ENCODE assay signal across 8 cellular contexts in the genomic region with DNA sequence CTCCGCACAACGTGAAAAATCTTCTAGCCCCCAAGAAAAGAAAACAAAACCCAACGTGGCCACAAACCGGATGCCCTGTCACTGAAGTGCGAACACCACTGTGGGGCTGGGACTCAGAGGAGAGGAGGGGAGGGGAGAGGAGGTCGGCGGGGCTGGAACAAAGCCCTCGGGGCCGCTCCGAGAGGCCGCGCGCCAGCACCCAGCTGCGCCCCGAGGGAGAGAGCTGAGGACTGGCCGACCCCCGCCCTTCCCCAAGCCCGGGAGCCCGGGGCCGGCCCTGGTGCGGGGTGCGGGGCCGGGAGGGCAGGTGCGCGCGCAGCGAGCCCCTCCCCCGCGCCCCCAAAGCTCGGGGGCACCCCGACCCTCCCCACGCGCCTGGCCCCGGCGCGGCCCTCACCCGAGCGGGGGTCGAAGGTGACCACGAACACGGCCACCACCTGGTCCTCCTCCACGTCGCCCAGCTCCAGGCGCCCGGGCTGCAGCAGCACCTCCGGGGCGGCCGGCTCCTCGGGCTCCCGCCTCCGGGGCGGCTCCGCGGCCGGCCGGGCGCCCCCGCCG. TPM values are rescaled to one million over a fixed set of nuclear protein-coding genes. Genes with fewer than 3 reads are reported as not detected.
DNase-seq lines count a peak whose midpoint lies in the region; ATAC-seq and TF ChIP-seq lines count a peak whose summit lies in the region.

No MANE protein-coding gene starts in this region.

- peak; percentile 85 for DNase-seq in activated naive CD4-positive, alpha-beta T cell treated with anti-CD3 and anti-CD28 coated beads, Interleukin-2, amount 10 ng/mL, durations not matched to agents 7 days and 5 days
- DNase-seq in heart right ventricle: peak; percentile 45 to 46
- DNase-seq in aorta: peak; percentile 66 to 78

- H3K36me3 Mint-ChIP-seq in activated naive CD4-positive, alpha-beta T cell treated with anti-CD3 and anti-CD28 coated beads, Interleukin-2, amount 10 ng/mL, durations not matched to agents 7 days and 5 days: peaks cover 6% of the 10 kb centered on the region

- H3K4me3 Mint-ChIP-seq in activated naive CD4-positive, alpha-beta T cell treated with anti-CD3 and anti-CD28 coated beads, Interleukin-2, amount 10 ng/mL, durations not matched to agents 7 days and 5 days: peak overlapping the region; percentile 76

- no peak for TF ChIP-seq CTCF in heart right ventricle (IDR thresholded peaks at IDR 0.05)

- no peaks in the 10 kb centered on the region for H3K9me3 ChIP-seq in BLaER1 treated with 17β-estradiol and CSF1 and Interleukin-3, amounts not matched to agents 10 nM and 100 nM (replicated peaks in 1 of 11)
- no peaks in the 10 kb centered on the region for H3K9me3 ChIP-seq in heart right ventricle
- no peaks in the 10 kb centered on the region for H3K9me3 ChIP-seq in aorta (ENCODE audit: control insufficient read depth, low read length)

- intact Hi-C loops in heart right ventricle (cut with DNase I): loop anchor here in 2 of 10 donors (5.0 kb wide), 2 partner anchors 36 to 49 kb away; partner anchors contain the start of gene SSBP1 (in 2 of the 2)
- intact Hi-C loops in aorta (cut with DNase I): loop anchor here (2.0 to 5.0 kb wide), 3 partner anchors 36 to 44 kb away; partner anchors contain the start of gene SSBP1 (in 2 of the 2)

- TF ChIP-seq POLR2A in Raji (IDR thresholded peaks at IDR 0.05; ENCODE audit: insufficient read depth, low read depth, low read length): 0 out of 2 replicates have a peak, but pooled peaks have one; percentile 27

- 0 to 1% methylated on average over 15 to 59 of the region's 59 CpGs for WGBS in heart right ventricle, 2 donors
- 0% methylated on average over 37 to 59 of the region's 59 CpGs for WGBS in aorta, 2 donors

- no peaks in the 10 kb centered on the region for H3K9me3 Mint-ChIP-seq in activated naive CD4-positive, alpha-beta T cell treated with anti-CD3 and anti-CD28 coated beads, Interleukin-2, amount 10 ng/mL, durations not matched to agents 7 days and 5 days

- H3K27ac Mint-ChIP-seq in activated naive CD4-positive, alpha-beta T cell treated with anti-CD3 and anti-CD28 coated beads, Interleukin-2, amount 10 ng/mL, durations not matched to agents 7 days and 5 days: peak overlapping the region; percentile 73

- CTCF ChIA-PET in activated naive CD4-positive, alpha-beta T cell treated with anti-CD3 and anti-CD28 coated beads, Interleukin-2, amount 10 ng/mL, durations not matched to agents 7 days and 5 days (lab: Charles Lee): interaction anchor here (1.6 to 3.7 kb wide), 3 partner anchors 34 to 47 kb away, joined by 3 to 17 read pairs (median 15); partner anchors contain the start of gene SSBP1

- peaks cover 50 to 57% (median 55%) of the 10 kb centered on the region in 10 experiments for H3K4me1 ChIP-seq in BLaER1 treated with 17β-estradiol and CSF1 and Interleukin-3, amounts not matched to agents 10 nM and 100 nM
- peaks cover 0 to 49% (median 32%) of the 10 kb centered on the region in 9 donors for H3K4me1 ChIP-seq in heart right ventricle
- H3K4me1 ChIP-seq in rectal smooth muscle tissue (ENCODE audit: control insufficient read depth, insufficient read depth, low read length): peaks cover 3% of the 10 kb centered on the region
- H3K4me1 ChIP-seq in aorta (ENCODE audit: control insufficient read depth in 1 of 2, insufficient read depth in 2 of 2, low read length in 2 of 2): peaks cover 3 to 10% of the 10 kb centered on the region in 2 donors

- peaks cover 17% of the 10 kb centered on the region for H3K27me3 Mint-ChIP-seq in activated naive CD4-positive, alpha-beta T cell treated with anti-CD3 and anti-CD28 coated beads, Interleukin-2, amount 10 ng/mL, durations not matched to agents 7 days and 5 days

- no peaks in the 10 kb centered on the region for H3K36me3 ChIP-seq in BLaER1 treated with 17β-estradiol and CSF1 and Interleukin-3, amounts not matched to agents 10 nM and 100 nM
- H3K36me3 ChIP-seq in heart right ventricle: no peaks in the 10 kb centered on the region
- no peaks in the 10 kb centered on the region for H3K36me3 ChIP-seq in rectal smooth muscle tissue (ENCODE audit: control insufficient read depth, insufficient read depth, low read length)
- no peaks in the 10 kb centered on the region for H3K36me3 ChIP-seq in aorta (ENCODE audit: control insufficient read depth in 1 of 2, insufficient read depth in 2 of 2, low read length in 1 of 2)

- peak overlapping the region; percentile 55 to 87 (median 80); a peak in 21 of 22 replicates for H3K27ac ChIP-seq in BLaER1 treated with 17β-estradiol and CSF1 and Interleukin-3, amounts not matched to agents 10 nM and 100 nM
- H3K27ac ChIP-seq in heart right ventricle (peak overlapping the region; percentile 71 to 91 (median 86)), rectal smooth muscle tissue (ENCODE audit: low read depth, low read length) (peak overlapping the region; percentile 57), aorta (ENCODE audit: low read depth in 1 of 2, low read length in 2 of 2) (peak overlapping the region; percentile 23 to 95)

- H4K20me1 ChIP-seq in BLaER1 treated with 17β-estradiol and CSF1 and Interleukin-3, amounts not matched to agents 10 nM and 100 nM: peaks cover 19 to 41% (median 29%) of the 10 kb centered on the region in 11 experiments; a peak in 18 of 22 replicates

- ATAC-seq in GM19043 (IDR thresholded peaks at IDR 0.05; ENCODE audit: low read depth, unreplicated experiment) (peak; percentile 68), HG03196 (IDR thresholded peaks at IDR 0.05; ENCODE audit: unreplicated experiment) (peak; percentile 82), heart right ventricle (peak; percentile 53 to 84 (median 71)), aorta (ENCODE audit: low FRiP score) (peak; percentile 57)

- peaks cover 7 to 13% (median 10%) of the 10 kb centered on the region in 11 experiments; a peak in 10 of 22 replicates for H3K27me3 ChIP-seq in BLaER1 treated with 17β-estradiol and CSF1 and Interleukin-3, amounts not matched to agents 10 nM and 100 nM
- H3K27me3 ChIP-seq in heart right ventricle: no peaks in the 10 kb centered on the region
- H3K27me3 ChIP-seq in rectal smooth muscle tissue (ENCODE audit: control insufficient read depth, insufficient read depth, low read length): no peaks in the 10 kb centered on the region
- no peaks in the 10 kb centered on the region for H3K27me3 ChIP-seq in aorta (ENCODE audit: control insufficient read depth in 1 of 2, insufficient read depth in 2 of 2, low read length in 1 of 2)

- peak overlapping the region; percentile 76 to 87 (median 80) for H3K4me3 ChIP-seq in BLaER1 treated with 17β-estradiol and CSF1 and Interleukin-3, amounts not matched to agents 10 nM and 100 nM
- peak overlapping the region; percentile 70 to 92 (median 84) for H3K4me3 ChIP-seq in heart right ventricle
- peak overlapping the region; percentile 62 for H3K4me3 ChIP-seq in rectal smooth muscle tissue (ENCODE audit: low read length)
- peak overlapping the region; percentile 99 to 100 for H3K4me3 ChIP-seq in aorta (ENCODE audit: low read length in 2 of 2)

- peaks cover 31% of the 10 kb centered on the region for H3K4me1 Mint-ChIP-seq in activated naive CD4-positive, alpha-beta T cell treated with anti-CD3 and anti-CD28 coated beads, Interleukin-2, amount 10 ng/mL, durations not matched to agents 7 days and 5 days

- H3K9ac ChIP-seq in BLaER1 treated with 17β-estradiol and CSF1 and Interleukin-3, amounts not matched to agents 10 nM and 100 nM: peak overlapping the region; percentile 79 to 88 (median 85)
- H3K9ac ChIP-seq in rectal smooth muscle tissue (ENCODE audit: low read length): peak overlapping the region; percentile 7

- H3K4me2 ChIP-seq in BLaER1 treated with 17β-estradiol and CSF1 and Interleukin-3, amounts not matched to agents 10 nM and 100 nM: peak overlapping the region; percentile 61 to 98 (median 95)

RNA-seq across cellular contexts. Expression of gene DENND11, which starts 0.4 kb away (rescaled TPM):
- 10 to 100 TPM in 4 of 10 donors, 1 to 10 TPM in 6; 6.7 to 11.5 (median 9.3) TPM for total RNA-seq in heart right ventricle
- polyA plus RNA-seq in heart right ventricle: 1 to 10 TPM; 2.7 to 3.4 TPM
- 10 to 100 TPM; 19.1 to 31.6 TPM for total RNA-seq in aorta
- polyA plus RNA-seq in aorta: 10 to 100 TPM in 1 of 2 donors, 1 to 10 TPM in 1; 7.3 to 11.8 TPM

RNA-seq across cellular contexts. Expression of gene WEE2, which starts 6.6 kb away (rescaled TPM):
- total RNA-seq in heart right ventricle (under 1 TPM in 1 of 10 donors, not detected in 9; 0.12 TPM), aorta (under 1 TPM in 1 of 2 donors, not detected in 1; 0.12 TPM)
- polyA plus RNA-seq in heart right ventricle (not detected), aorta (not detected)

RNA-seq across cellular contexts. Expression of gene SSBP1, which starts 36.6 kb away (rescaled TPM):
- total RNA-seq in heart right ventricle (100 to 1,000 TPM in 9 of 10 donors, 10 to 100 TPM in 1; 97.4 to 122 (median 107) TPM), aorta (10 to 100 TPM; 72.1 to 77.0 TPM)
- polyA plus RNA-seq in heart right ventricle (100 to 1,000 TPM; 175 to 256 TPM), aorta (100 to 1,000 TPM; 157 to 162 TPM)

Comparison
In these comparisons a context has a peak if more than half of its experiments do, and no peak if none do; other contexts are left out.
1. Peak in every context shown above with its lines: DNase-seq, ATAC-seq, H3K4me3 ChIP-seq and H3K27ac ChIP-seq.